In the genomic region with DNA sequence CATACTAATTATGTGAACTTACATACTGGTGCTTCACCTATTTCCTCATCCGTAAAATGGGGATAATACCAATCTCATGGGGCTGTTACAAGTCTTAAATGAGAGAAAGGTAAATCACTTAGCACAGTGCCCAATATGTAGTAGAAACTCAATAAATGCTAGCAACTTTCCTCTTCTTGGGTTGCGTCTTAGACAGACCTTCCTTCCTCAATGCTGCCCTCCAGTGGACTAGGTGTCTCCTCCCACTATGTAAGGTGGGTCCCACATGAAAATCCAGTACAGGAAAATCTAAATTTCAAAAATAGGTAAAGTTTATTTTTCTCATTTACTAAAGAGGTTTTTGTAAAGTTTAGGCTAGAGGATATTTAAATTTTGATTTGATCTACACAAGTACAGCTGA, we compare ENCODE assay signal across 8 cellular contexts. TPM values are rescaled to one million over a fixed set of nuclear protein-coding genes. Genes with fewer than 3 reads are reported as not detected.
DNase-seq lines count a peak whose midpoint lies in the region; ATAC-seq and TF ChIP-seq lines count a peak whose summit lies in the region.

No MANE protein-coding gene starts in this region.

- no peak overlapping the region for H3K4me3 Mint-ChIP-seq in CD14-positive monocyte

- TF ChIP-seq POLR2A in erythroblast (IDR thresholded peaks at IDR 0.05; ENCODE audit: low read length) = no peak

- H3K9me3 Mint-ChIP-seq in CD14-positive monocyte = peaks cover 0 to 3% (median 0%) of the 10 kb centered on the region in 7 donors

- TF ChIP-seq CTCF in CD14-positive monocyte (IDR thresholded peaks at IDR 0.05) (peak; percentile 76), retinal pigment epithelial cell (conservative IDR thresholded peaks at IDR 0.05; ENCODE audit: low read depth, low read length) (peak; percentile 62)

- peak overlapping the region in 6 of 7 donors; percentile 75 to 97 (median 87) for H3K27ac Mint-ChIP-seq in CD14-positive monocyte

- H3K4me3 ChIP-seq in retinal pigment epithelial cell (ENCODE audit: low read length) = no peak overlapping the region

- no peaks in the 10 kb centered on the region for H3K27me3 Mint-ChIP-seq in CD14-positive monocyte (ENCODE audit: low read depth in 3 of 3)

- ATAC-seq in GM18868 (IDR thresholded peaks at IDR 0.05; ENCODE audit: unreplicated experiment) = peak; percentile 68

- intact Hi-C loops in CD14-positive monocyte (cut with micrococcal nuclease) = loop anchor here (10.0 kb wide), 2 partner anchors 188 to 218 kb away; no protein-coding TSS in a partner anchor

- DNase-seq in CD14-positive monocyte (ENCODE audit: low spot score) = no peak
- peak; percentile 70 for DNase-seq in NAMALWA (ENCODE audit: low spot score)
- peak; percentile 52 for DNase-seq in activated CD4-positive, alpha-beta T cell treated with anti-CD3 and anti-CD28 coated beads for 48 hours
- peak; percentile 35 to 58 for DNase-seq in erythroblast (lab: John Stamatoyannopoulos, UW)
- no peak for DNase-seq in retinal pigment epithelial cell (ENCODE audit: low read depth)
- no peak for DNase-seq in retina
- DNase-seq in NCI-H226 = no peak

- no peaks in the 10 kb centered on the region for H3K36me3 Mint-ChIP-seq in CD14-positive monocyte

- peaks cover 11% of the 10 kb centered on the region for H3K4me1 Mint-ChIP-seq in CD14-positive monocyte

RNA-seq across cellular contexts. Expression of a gene that starts 20.6 kb away (rescaled TPM):
- 1 to 10 TPM; 2.7 to 2.8 TPM for polyA plus RNA-seq in CD14-positive monocyte

RNA-seq across cellular contexts. Expression of a gene that starts 43.4 kb away (rescaled TPM):
- 100 to 1,000 TPM; 127 to 179 TPM for polyA plus RNA-seq in CD14-positive monocyte

Comparison
In these comparisons a context has a peak if more than half of its experiments do, and no peak if none do; other contexts are left out.
1. DNase-seq: peak in NAMALWA (single experiment), activated CD4-positive, alpha-beta T cell treated with anti-CD3 and anti-CD28 coated beads for 48 hours (single experiment) and erythroblast (2 of 2); none in CD14-positive monocyte (single experiment), retinal pigment epithelial cell (single experiment), retina (single experiment) and NCI-H226 (single experiment).